Comparison of ENCODE assay signal across 29 cellular contexts in genomic region chr1:211711313-211711712, GRCh38. TPM values are rescaled to one million over a fixed set of nuclear protein-coding genes. Genes with fewer than 3 reads are reported as not detected.
A peak's percentile ranks its signal among the peaks of the same experiment; 100 is the strongest.
DNase-seq lines count a peak whose midpoint lies in the region; ATAC-seq and TF ChIP-seq lines count a peak whose summit lies in the region.
"Had no signal": no experiment of that assay in that cellular context is flagged by ENCODE, and none has a peak within 500 bp of the region (broad histone marks: within the 10 kb centered on the region; RNA-seq: fewer than 3 reads in every experiment).

No MANE protein-coding gene starts in this region.

- H3K79me2 ChIP-seq in KMS-11 (ENCODE audit: insufficient read depth, low read depth), result no peaks in the 10 kb centered on the region

- H4K20me1 ChIP-seq in KMS-11 (ENCODE audit: insufficient read depth), result no peaks in the 10 kb centered on the region

- peak; percentile 58 for DNase-seq in COLO668 (lab: John Stamatoyannopoulos, UW; ENCODE audit: unreplicated experiment)
- DNase-seq in NCI-H510A treated with DMSO at 0.1 percent for 48 hours (lab: John Stamatoyannopoulos, UW), result peak; percentile 42
- DNase-seq in mesenteric fat pad (ENCODE audit: low spot score), result peak; percentile 39
- DNase-seq in WERI-Rb-1, result no peak
- DNase-seq: activated CD8-positive, alpha-beta T cell treated with anti-CD3 and anti-CD28 coated beads for 36 hours; activated naive CD4-positive, alpha-beta T cell treated with anti-CD3 and anti-CD28 coated beads, Interleukin-2, amount 50 U/mL, for 16 hours; amniotic stem cell; Calu3; effector CD4-positive, alpha-beta T cell; head of caudate nucleus; kidney glomerular epithelial cell; lower lobe of right lung; NCI-H1105 treated with DMSO at 0.1 percent for 48 hours; NCI-H2081; NCI-H524; SK-N-SH; stimulated activated CD4-positive, alpha-beta T cell treated with anti-CD3 and anti-CD28 coated beads, Interleukin-15, amount 100 ng/mL, for 24 hours; stimulated activated naive B cell treated with anti-CD40 and anti-IgM and Interleukin-4, amounts not matched to agents 10 μg/mL and 1 μg/mL and 100 μg/mL, for 72 hours; T-helper 2 cell had no signal

- H3K4me1 ChIP-seq in KMS-11 (ENCODE audit: low read depth, poor library complexity, severe bottlenecking), result peaks cover 8% of the 10 kb centered on the region
- H3K4me1 ChIP-seq: breast epithelium, lower lobe of right lung had no signal

- H3K36me3 ChIP-seq in KMS-11 (ENCODE audit: insufficient read depth) (no peaks in the 10 kb centered on the region), WERI-Rb-1 (no peaks in the 10 kb centered on the region)
- H3K36me3 ChIP-seq: breast epithelium, lower lobe of right lung, suprapubic skin had no signal

- ATAC-seq in GM21367 (IDR thresholded peaks at IDR 0.05; ENCODE audit: unreplicated experiment) (no peak), HG02981 (IDR thresholded peaks at IDR 0.05; ENCODE audit: unreplicated experiment) (no peak)
- ATAC-seq: activated CD8-positive, alpha-beta T cell treated with anti-CD3 and anti-CD28 coated beads for 36 hours; activated T-helper 17 cell treated with anti-CD3 and anti-CD28 coated beads, Interleukin-2, amount 50 U/mL, for 72 hours; lower lobe of right lung; sciatic nerve had no signal

- H3K27ac ChIP-seq in KMS-11 (no peak overlapping the region), WERI-Rb-1 (no peak overlapping the region)
- H3K27ac ChIP-seq: breast epithelium, C4-2B, epithelial cell of prostate, lower lobe of right lung, suprapubic skin had no signal

- peak overlapping the region; percentile 33; the same call in 1 of the 2 replicates for H2AFZ ChIP-seq in KMS-11 (ENCODE audit: low read depth)

- TF ChIP-seq CTCF in KMS-11 (conservative IDR thresholded peaks at IDR 0.05; ENCODE audit: low read depth, low read length), result no peak
- no peak for TF ChIP-seq CTCF in WERI-Rb-1 (IDR thresholded peaks at IDR 0.05; ENCODE audit: low read depth, low read length)

- no peak overlapping the region for H3K4me3 ChIP-seq in KMS-11 (IDR thresholded peaks at IDR 0.05; ENCODE audit: insufficient read depth, low read depth, low read length)
- no peak overlapping the region for H3K4me3 ChIP-seq in WERI-Rb-1 (ENCODE audit: low read depth, low read length)
- H3K4me3 ChIP-seq: breast epithelium, lower lobe of right lung, suprapubic skin had no signal

- no peak overlapping the region for H3K9ac ChIP-seq in KMS-11
- H3K9ac ChIP-seq: SK-N-SH had no signal

- no peak overlapping the region; the same call in 1 of the 2 replicates for H3K4me2 ChIP-seq in KMS-11
- H3K4me2 ChIP-seq: SK-N-SH had no signal

- H3K9me3 ChIP-seq in WERI-Rb-1 (ENCODE audit: severe bottlenecking), result no peaks in the 10 kb centered on the region
- H3K9me3 ChIP-seq: breast epithelium, lower lobe of right lung, SK-N-SH, suprapubic skin had no signal

- H3K27me3 ChIP-seq in KMS-11 (ENCODE audit: insufficient read depth, low read depth) (no peaks in the 10 kb centered on the region), WERI-Rb-1 (ENCODE audit: insufficient read depth, low read depth, severe bottlenecking) (no peaks in the 10 kb centered on the region)
- H3K27me3 ChIP-seq: breast epithelium, suprapubic skin had no signal

RNA-seq across cellular contexts. Expression of gene NEK2, which starts 35.9 kb away (rescaled TPM):
- not detected for total RNA-seq in mesenteric fat pad
- total RNA-seq: ureter had no signal
